Comparison of ENCODE assay signal across 1 cellular context in genomic region chr3:172020763-172021162, GRCh38.
A peak's percentile ranks its signal among the peaks of the same experiment; 100 is the strongest.
TF ChIP-seq lines count a peak whose summit lies in the region.

No MANE protein-coding gene starts in this region.

TF ChIP-seq in K562, 482 proteins besides CTCF, POLR2A, EP300 and RAD21:
- TF ChIP-seq ZBTB8A (IDR thresholded peaks at IDR 0.05; ENCODE audit: partially characterized antibody) (no peak), ZNF133 (CRISPR knock-in tag; IDR thresholded peaks at IDR 0.05) (no peak), TRIM24 (IDR thresholded peaks at IDR 0.05) (peak in 1 of 2 experiments; percentile 52; a peak in 1 of 4 replicates), FOXP1 (CRISPR knock-in tag; IDR thresholded peaks at IDR 0.05) (no peak)
- TF ChIP-seq, protein P1, sequence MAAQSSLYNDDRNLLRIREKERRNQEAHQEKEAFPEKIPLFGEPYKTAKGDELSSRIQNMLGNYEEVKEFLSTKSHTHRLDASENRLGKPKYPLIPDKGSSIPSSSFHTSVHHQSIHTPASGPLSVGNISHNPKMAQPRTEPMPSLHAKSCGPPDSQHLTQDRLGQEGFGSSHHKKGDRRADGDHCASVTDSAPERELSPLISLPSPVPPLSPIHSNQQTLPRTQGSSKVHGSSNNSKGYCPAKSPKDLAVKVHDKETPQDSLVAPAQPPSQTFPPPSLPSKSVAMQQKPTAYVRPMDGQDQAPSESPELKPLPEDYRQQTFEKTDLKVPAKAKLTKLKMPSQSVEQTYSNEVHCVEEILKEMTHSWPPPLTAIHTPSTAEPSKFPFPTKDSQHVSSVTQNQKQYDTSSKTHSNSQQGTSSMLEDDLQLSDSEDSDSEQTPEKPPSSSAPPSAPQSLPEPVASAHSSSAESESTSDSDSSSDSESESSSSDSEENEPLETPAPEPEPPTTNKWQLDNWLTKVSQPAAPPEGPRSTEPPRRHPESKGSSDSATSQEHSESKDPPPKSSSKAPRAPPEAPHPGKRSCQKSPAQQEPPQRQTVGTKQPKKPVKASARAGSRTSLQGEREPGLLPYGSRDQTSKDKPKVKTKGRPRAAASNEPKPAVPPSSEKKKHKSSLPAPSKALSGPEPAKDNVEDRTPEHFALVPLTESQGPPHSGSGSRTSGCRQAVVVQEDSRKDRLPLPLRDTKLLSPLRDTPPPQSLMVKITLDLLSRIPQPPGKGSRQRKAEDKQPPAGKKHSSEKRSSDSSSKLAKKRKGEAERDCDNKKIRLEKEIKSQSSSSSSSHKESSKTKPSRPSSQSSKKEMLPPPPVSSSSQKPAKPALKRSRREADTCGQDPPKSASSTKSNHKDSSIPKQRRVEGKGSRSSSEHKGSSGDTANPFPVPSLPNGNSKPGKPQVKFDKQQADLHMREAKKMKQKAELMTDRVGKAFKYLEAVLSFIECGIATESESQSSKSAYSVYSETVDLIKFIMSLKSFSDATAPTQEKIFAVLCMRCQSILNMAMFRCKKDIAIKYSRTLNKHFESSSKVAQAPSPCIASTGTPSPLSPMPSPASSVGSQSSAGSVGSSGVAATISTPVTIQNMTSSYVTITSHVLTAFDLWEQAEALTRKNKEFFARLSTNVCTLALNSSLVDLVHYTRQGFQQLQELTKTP (IDR thresholded peaks at IDR 0.05; ENCODE audit: low read depth in 1 of 2, partially characterized antibody in 2 of 2) = peak in 1 of 2 experiments; percentile 97
